Comparison of ENCODE assay signal across 1 cellular context in genomic region chr2:37561615-37562569, GRCh38.
TF ChIP-seq lines count a peak whose summit lies in the region.

No MANE protein-coding gene starts in this region.

TF ChIP-seq in HCT116, 20 proteins besides CTCF, POLR2A, EP300 and RAD21 (continued from another document):
- peak; percentile 44; the same call in 1 of the 2 replicates for TF ChIP-seq SIN3A (IDR thresholded peaks at IDR 0.05; ENCODE audit: low read depth)
- no peak for TF ChIP-seq EZH2phosphoT487 (IDR thresholded peaks at IDR 0.05; ENCODE audit: borderline replicate concordance)
- TF ChIP-seq EGR1 (IDR thresholded peaks at IDR 0.05; ENCODE audit: low read depth), result no peak
- TF ChIP-seq ZFX (IDR thresholded peaks at IDR 0.05), result no peak
- TF ChIP-seq JUND (IDR thresholded peaks at IDR 0.05), result peak; percentile 91
- TF ChIP-seq TCF7L2 (IDR thresholded peaks at IDR 0.05; ENCODE audit: borderline replicate concordance, extremely low read depth, insufficient read depth, insufficient read length), result peak; percentile 81
- TF ChIP-seq CEBPB (IDR thresholded peaks at IDR 0.05; ENCODE audit: low read depth), result peak; percentile 77
- no peak for TF ChIP-seq REST (IDR thresholded peaks at IDR 0.05; ENCODE audit: low read depth)
- TF ChIP-seq CBX3 (IDR thresholded peaks at IDR 0.05; ENCODE audit: low read depth), result peak; percentile 83
- no peak; the same call in 1 of the 2 replicates for TF ChIP-seq ATF3 (IDR thresholded peaks at IDR 0.05)
- peak; percentile 89 for TF ChIP-seq SP1 (IDR thresholded peaks at IDR 0.05; ENCODE audit: low read depth)
